In the genomic region with DNA sequence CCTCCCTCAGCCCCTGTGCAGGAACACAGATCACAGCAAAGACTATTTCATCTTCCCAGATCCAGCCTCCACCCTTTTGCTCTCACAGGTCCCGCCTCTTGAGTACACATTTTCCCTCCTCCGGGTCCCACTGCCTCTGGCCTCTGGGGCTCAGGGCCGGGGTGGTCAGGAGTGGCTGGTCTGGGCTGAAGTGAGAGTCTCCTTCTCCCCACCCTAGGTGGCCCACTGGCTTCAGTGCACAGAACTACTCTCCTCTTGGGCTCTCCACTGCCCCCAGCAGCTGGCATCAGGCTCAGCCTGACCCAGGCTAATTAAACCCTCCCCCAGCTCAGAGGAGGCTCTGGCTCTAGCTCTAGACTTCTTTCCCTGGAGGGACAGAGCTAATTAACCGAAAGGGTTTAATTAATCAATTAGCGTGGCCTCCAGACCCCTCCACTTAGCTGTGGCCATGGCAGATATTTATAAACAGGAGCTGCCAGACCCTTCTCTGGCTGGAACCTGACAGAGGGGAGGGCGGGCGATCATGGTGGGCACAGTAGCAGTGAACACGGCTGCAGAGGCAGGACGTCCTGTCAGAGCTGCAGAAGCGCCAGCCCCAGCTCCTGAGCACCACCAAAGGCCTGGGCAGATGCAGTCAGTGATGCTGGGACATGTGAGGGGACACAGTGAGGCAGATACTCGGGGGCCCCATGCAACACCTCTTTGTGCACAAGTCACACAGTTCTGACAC, we compare ENCODE assay signal across 1 cellular context.
TF ChIP-seq lines count a peak whose summit lies in the region.

No MANE protein-coding gene starts in this region.

TF ChIP-seq in SK-N-SH treated with all-trans-retinoic acid at 6 μM for 48 hours, 23 proteins besides CTCF, POLR2A, EP300 and RAD21 (continued from another document):
- TF ChIP-seq, protein P1, sequence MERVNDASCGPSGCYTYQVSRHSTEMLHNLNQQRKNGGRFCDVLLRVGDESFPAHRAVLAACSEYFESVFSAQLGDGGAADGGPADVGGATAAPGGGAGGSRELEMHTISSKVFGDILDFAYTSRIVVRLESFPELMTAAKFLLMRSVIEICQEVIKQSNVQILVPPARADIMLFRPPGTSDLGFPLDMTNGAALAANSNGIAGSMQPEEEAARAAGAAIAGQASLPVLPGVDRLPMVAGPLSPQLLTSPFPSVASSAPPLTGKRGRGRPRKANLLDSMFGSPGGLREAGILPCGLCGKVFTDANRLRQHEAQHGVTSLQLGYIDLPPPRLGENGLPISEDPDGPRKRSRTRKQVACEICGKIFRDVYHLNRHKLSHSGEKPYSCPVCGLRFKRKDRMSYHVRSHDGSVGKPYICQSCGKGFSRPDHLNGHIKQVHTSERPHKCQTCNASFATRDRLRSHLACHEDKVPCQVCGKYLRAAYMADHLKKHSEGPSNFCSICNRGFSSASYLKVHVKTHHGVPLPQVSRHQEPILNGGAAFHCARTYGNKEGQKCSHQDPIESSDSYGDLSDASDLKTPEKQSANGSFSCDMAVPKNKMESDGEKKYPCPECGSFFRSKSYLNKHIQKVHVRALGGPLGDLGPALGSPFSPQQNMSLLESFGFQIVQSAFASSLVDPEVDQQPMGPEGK (CRISPR knock-in tag; IDR thresholded peaks at IDR 0.05; ENCODE audit: borderline replicate concordance): no peak
- TF ChIP-seq, protein P2, sequence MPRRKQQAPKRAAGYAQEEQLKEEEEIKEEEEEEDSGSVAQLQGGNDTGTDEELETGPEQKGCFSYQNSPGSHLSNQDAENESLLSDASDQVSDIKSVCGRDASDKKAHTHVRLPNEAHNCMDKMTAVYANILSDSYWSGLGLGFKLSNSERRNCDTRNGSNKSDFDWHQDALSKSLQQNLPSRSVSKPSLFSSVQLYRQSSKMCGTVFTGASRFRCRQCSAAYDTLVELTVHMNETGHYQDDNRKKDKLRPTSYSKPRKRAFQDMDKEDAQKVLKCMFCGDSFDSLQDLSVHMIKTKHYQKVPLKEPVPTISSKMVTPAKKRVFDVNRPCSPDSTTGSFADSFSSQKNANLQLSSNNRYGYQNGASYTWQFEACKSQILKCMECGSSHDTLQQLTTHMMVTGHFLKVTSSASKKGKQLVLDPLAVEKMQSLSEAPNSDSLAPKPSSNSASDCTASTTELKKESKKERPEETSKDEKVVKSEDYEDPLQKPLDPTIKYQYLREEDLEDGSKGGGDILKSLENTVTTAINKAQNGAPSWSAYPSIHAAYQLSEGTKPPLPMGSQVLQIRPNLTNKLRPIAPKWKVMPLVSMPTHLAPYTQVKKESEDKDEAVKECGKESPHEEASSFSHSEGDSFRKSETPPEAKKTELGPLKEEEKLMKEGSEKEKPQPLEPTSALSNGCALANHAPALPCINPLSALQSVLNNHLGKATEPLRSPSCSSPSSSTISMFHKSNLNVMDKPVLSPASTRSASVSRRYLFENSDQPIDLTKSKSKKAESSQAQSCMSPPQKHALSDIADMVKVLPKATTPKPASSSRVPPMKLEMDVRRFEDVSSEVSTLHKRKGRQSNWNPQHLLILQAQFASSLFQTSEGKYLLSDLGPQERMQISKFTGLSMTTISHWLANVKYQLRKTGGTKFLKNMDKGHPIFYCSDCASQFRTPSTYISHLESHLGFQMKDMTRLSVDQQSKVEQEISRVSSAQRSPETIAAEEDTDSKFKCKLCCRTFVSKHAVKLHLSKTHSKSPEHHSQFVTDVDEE (CRISPR knock-in tag; IDR thresholded peaks at IDR 0.05): peak; percentile 32; the same call in 1 of the 2 replicates
- no peak for TF ChIP-seq CSDC2 (CRISPR knock-in tag; IDR thresholded peaks at IDR 0.05)
- peak; percentile 83; the same call in 1 of the 2 replicates for TF ChIP-seq TCF4 (CRISPR knock-in tag; IDR thresholded peaks at IDR 0.05; ENCODE audit: borderline replicate concordance)
- peak; percentile 4; the same call in 1 of the 2 replicates for TF ChIP-seq ZNF70 (CRISPR knock-in tag; IDR thresholded peaks at IDR 0.05)
